ENCODE assay signal across 9 cellular contexts in the genomic region with DNA sequence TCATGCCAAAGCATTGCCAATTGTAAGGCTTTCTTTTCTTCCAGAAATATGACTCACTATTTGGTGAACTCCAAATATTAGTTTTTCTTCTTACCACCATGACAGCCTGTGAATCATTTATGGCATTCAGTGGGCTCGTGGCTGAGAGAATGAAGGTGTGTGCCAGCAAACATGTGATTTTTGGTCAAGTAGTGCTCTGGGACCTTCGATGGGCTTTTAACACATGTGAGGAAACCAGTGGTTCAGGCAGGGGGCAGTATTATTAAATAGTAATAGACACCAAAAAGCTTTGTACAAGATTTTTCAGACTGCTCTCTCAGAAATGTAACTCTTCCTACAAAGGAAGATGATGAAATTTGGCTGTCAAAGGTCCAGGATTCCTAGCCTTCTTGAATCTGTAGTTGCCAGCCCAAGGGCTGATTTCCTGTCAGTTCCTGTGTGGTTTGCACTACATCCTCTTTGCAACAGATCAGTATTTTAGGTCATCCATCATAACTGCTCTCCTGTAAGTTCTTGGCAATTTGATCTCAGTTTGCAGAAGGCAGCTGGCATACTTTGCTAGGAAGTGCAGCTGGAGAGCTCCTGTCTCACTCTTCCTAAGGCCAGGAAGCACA.
DNase-seq lines count a peak whose midpoint lies in the region; ATAC-seq, FAIRE-seq and TF ChIP-seq lines count a peak whose summit lies in the region.
"Had no signal": no experiment of that assay in that cellular context is flagged by ENCODE, and none has a peak within 500 bp of the region (broad histone marks: within the 10 kb centered on the region; RNA-seq: fewer than 3 reads in every experiment).

No MANE protein-coding gene starts in this region.

- H3K4me3 ChIP-seq in fibroblast of mammary gland (ENCODE audit: control insufficient read depth, low read depth, low read length) (no peak overlapping the region), pancreas (no peak overlapping the region)

- CTCF ChIA-PET in activated CD4-positive, alpha-beta memory T cell treated with anti-CD3 and anti-CD28 coated beads for 36 hours (lab: Charles Lee) = no interaction called here

- peaks cover 10% of the 10 kb centered on the region for H3K9me3 Mint-ChIP-seq in activated CD4-positive, alpha-beta memory T cell treated with anti-CD3 and anti-CD28 coated beads for 36 hours

- FAIRE-seq in pancreas (lab: Jason Lieb, UNC) = peak; percentile 20

- H3K27me3 Mint-ChIP-seq in activated CD4-positive, alpha-beta memory T cell treated with anti-CD3 and anti-CD28 coated beads for 36 hours = no peaks in the 10 kb centered on the region

- TF ChIP-seq CTCF in fibroblast of mammary gland (conservative IDR thresholded peaks at IDR 0.05; ENCODE audit: control insufficient read depth, insufficient read depth, low read depth, low read length) (peak; percentile 42), pancreas (IDR thresholded peaks at IDR 0.05) (no peak)

- H3K4me1 ChIP-seq in pancreas = peaks cover 16 to 40% (median 38%) of the 10 kb centered on the region in 3 donors

- POLR2A ChIA-PET in activated CD4-positive, alpha-beta memory T cell treated with anti-CD3 and anti-CD28 coated beads for 36 hours (lab: Charles Lee) = interaction anchor here (0.7 to 1.1 kb wide), 4 partner anchors 23 to 216 kb away, joined by 3 to 6 read pairs (median 4); no protein-coding TSS in a partner anchor

- peak overlapping the region; percentile 86 for H3K27ac Mint-ChIP-seq in activated CD4-positive, alpha-beta memory T cell treated with anti-CD3 and anti-CD28 coated beads for 36 hours

- peak overlapping the region in 3 of 4 donors; percentile 13 to 75 (median 52) for H3K27ac ChIP-seq in pancreas
- H3K27ac ChIP-seq: 22Rv1 had no signal

- ATAC-seq in pancreas = peak; percentile 75 to 86 (median 80)
- ATAC-seq in HG02623 (IDR thresholded peaks at IDR 0.05; ENCODE audit: unreplicated experiment) = no peak
- no peak for ATAC-seq in GM18909 (IDR thresholded peaks at IDR 0.05; ENCODE audit: poor library complexity, unreplicated experiment)

- H3K9me3 ChIP-seq in pancreas = no peaks in the 10 kb centered on the region

- H3K27me3 ChIP-seq in pancreas = no peaks in the 10 kb centered on the region

- DNase-seq in DMS79 treated with DMSO at 0.1 percent for 48 hours (lab: John Stamatoyannopoulos, UW) (peak; percentile 14), DMS79 (lab: John Stamatoyannopoulos, UW) (no peak), NCI-H1694 (lab: John Stamatoyannopoulos, UW) (peak; percentile 33), fibroblast of mammary gland (ENCODE audit: low read depth) (peak; percentile 99), pancreas (peak in 4 of 6 donors; percentile 24 to 72 (median 38))
- peak; percentile 77 for DNase-seq in activated CD4-positive, alpha-beta memory T cell treated with anti-CD3 and anti-CD28 coated beads for 36 hours

- peaks cover 84% of the 10 kb centered on the region for H3K4me1 Mint-ChIP-seq in activated CD4-positive, alpha-beta memory T cell treated with anti-CD3 and anti-CD28 coated beads for 36 hours (ENCODE audit: low read depth)

- intact Hi-C loops in activated CD4-positive, alpha-beta memory T cell treated with anti-CD3 and anti-CD28 coated beads for 36 hours (cut with micrococcal nuclease) = loop anchor here (1.0 to 2.0 kb wide), 8 partner anchors 23 to 494 kb away; a partner anchor contains a TSS
- intact Hi-C loops in pancreas (cut with DNase I) = no loop called here

- no peaks in the 10 kb centered on the region for H3K36me3 ChIP-seq in pancreas

- peak overlapping the region; percentile 42 for H3K4me3 Mint-ChIP-seq in activated CD4-positive, alpha-beta memory T cell treated with anti-CD3 and anti-CD28 coated beads for 36 hours

- H3K36me3 Mint-ChIP-seq in activated CD4-positive, alpha-beta memory T cell treated with anti-CD3 and anti-CD28 coated beads for 36 hours = peaks cover 13% of the 10 kb centered on the region

- 4 to 16% methylated on average over 2 of the region's 2 CpGs for WGBS in pancreas, 2 donors

Comparison
In these comparisons a context has a peak if more than half of its experiments do, and no peak if none do; other contexts are left out.
1. ATAC-seq: peak in pancreas (4 of 4); none in HG02623 (single experiment) and GM18909 (single experiment).